1 cellular context compared by ENCODE assay signal in the genomic region with DNA sequence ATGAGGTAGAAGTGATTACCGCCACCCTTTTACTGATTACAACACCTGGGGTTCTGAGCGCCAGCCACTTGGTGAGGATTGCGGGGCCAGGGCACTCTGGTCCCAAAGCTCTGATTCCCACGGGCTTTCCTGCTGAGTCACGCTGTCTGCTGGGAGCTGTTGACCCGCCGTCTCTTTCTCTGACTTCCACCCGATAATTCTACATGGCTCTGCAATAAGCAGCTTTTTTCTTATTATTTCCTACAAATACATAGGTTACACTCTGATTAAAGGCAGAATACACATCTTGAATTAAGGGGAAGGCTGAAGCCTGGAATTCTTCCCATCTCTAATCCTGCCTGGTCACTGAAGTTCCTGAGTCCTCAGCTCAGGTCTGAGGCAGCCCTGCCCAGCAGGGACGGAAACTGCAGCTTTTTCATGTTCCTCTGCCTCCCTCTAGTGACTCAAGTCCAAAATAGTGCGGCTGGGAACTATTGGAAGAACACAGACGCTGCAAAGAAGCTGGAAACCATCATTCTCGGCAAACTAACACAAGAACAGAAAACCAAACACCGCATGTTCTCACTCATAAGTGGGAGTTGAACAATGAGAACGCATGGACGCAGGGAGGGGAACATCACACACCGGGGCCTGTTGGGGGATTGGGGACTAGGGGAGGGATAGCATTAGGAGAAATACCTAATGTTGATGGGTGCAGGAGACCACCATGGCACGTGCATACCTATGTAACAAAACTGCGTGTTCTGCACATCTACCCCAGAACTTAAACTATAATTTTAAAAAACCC.
A peak's percentile ranks its signal among the peaks of the same experiment; 100 is the strongest.
TF ChIP-seq lines count a peak whose summit lies in the region.

No MANE protein-coding gene starts in this region.

TF ChIP-seq in HepG2, 621 proteins besides CTCF, POLR2A, EP300 and RAD21 (continued from another document):
- TF ChIP-seq FIP1L1 (IDR thresholded peaks at IDR 0.05; ENCODE audit: borderline replicate concordance, insufficient read depth, low read depth, low read length) = no peak
- no peak for TF ChIP-seq RARA (CRISPR knock-in tag; IDR thresholded peaks at IDR 0.05)
- TF ChIP-seq NRL (CRISPR knock-in tag; IDR thresholded peaks at IDR 0.05; ENCODE audit: borderline replicate concordance) = no peak
- TF ChIP-seq AGO1 (IDR thresholded peaks at IDR 0.05; ENCODE audit: low read depth, low read length, poor library complexity, severe bottlenecking) = no peak
- TF ChIP-seq, protein P1, sequence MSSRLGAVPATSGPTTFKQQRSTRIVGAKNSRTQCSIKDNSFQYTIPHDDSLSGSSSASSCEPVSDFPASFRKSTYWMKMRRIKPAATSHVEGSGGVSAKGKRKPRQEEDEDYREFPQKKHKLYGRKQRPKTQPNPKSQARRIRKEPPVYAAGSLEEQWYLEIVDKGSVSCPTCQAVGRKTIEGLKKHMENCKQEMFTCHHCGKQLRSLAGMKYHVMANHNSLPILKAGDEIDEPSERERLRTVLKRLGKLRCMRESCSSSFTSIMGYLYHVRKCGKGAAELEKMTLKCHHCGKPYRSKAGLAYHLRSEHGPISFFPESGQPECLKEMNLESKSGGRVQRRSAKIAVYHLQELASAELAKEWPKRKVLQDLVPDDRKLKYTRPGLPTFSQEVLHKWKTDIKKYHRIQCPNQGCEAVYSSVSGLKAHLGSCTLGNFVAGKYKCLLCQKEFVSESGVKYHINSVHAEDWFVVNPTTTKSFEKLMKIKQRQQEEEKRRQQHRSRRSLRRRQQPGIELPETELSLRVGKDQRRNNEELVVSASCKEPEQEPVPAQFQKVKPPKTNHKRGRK (CRISPR knock-in tag; IDR thresholded peaks at IDR 0.05) = no peak
- peak; percentile 20; the same call in 1 of the 2 replicates for TF ChIP-seq ZNF331 (CRISPR knock-in tag; IDR thresholded peaks at IDR 0.05)
- no peak for TF ChIP-seq ATM (IDR thresholded peaks at IDR 0.05; ENCODE audit: borderline replicate concordance)
- peak; percentile 61; the same call in 1 of the 2 replicates for TF ChIP-seq PHF21A (CRISPR knock-in tag; IDR thresholded peaks at IDR 0.05)
- TF ChIP-seq ZNF772 (CRISPR knock-in tag; IDR thresholded peaks at IDR 0.05) = no peak
- TF ChIP-seq TFAP4 (IDR thresholded peaks at IDR 0.05; ENCODE audit: borderline replicate concordance, low read depth) = no peak
- TF ChIP-seq ZNF468 (CRISPR knock-in tag; IDR thresholded peaks at IDR 0.05) = no peak
- TF ChIP-seq MTA1 (CRISPR knock-in tag; IDR thresholded peaks at IDR 0.05; ENCODE audit: borderline replicate concordance) = no peak
- TF ChIP-seq ZFP36 (IDR thresholded peaks at IDR 0.05; ENCODE audit: borderline replicate concordance, low read depth, low read length, partially characterized antibody) = no peak
- TF ChIP-seq BCL6 (CRISPR knock-in tag; IDR thresholded peaks at IDR 0.05) = 0 out of 2 replicates have a peak, but pooled peaks have one; percentile 5
- TF ChIP-seq ZNF30 (CRISPR knock-in tag; IDR thresholded peaks at IDR 0.05) = no peak
- TF ChIP-seq ZNF615 (CRISPR knock-in tag; IDR thresholded peaks at IDR 0.05; ENCODE audit: borderline replicate concordance) = no peak
- TF ChIP-seq NFE2L2 (IDR thresholded peaks at IDR 0.05; ENCODE audit: low read length) = peak; percentile 97
- peak; percentile 56; the same call in 1 of the 2 replicates for TF ChIP-seq ERF (CRISPR knock-in tag; IDR thresholded peaks at IDR 0.05)
- no peak for TF ChIP-seq SRF (IDR thresholded peaks at IDR 0.05; ENCODE audit: low read depth, low read length)
- TF ChIP-seq RNF2 (conservative IDR thresholded peaks at IDR 0.05; ENCODE audit: low read depth) = 0 out of 2 replicates have a peak, but pooled peaks have one; percentile 32
- no peak for TF ChIP-seq ZBTB21 (CRISPR knock-in tag; IDR thresholded peaks at IDR 0.05)
- TF ChIP-seq YY1 (IDR thresholded peaks at IDR 0.05; ENCODE audit: insufficient read depth, insufficient replicate concordance, low read depth, low read length) = no peak
- TF ChIP-seq NR2C2 (CRISPR knock-in tag; IDR thresholded peaks at IDR 0.05; ENCODE audit: borderline replicate concordance) = no peak
- no peak for TF ChIP-seq ZNF317 (CRISPR knock-in tag; IDR thresholded peaks at IDR 0.05)
- TF ChIP-seq, protein P2, sequence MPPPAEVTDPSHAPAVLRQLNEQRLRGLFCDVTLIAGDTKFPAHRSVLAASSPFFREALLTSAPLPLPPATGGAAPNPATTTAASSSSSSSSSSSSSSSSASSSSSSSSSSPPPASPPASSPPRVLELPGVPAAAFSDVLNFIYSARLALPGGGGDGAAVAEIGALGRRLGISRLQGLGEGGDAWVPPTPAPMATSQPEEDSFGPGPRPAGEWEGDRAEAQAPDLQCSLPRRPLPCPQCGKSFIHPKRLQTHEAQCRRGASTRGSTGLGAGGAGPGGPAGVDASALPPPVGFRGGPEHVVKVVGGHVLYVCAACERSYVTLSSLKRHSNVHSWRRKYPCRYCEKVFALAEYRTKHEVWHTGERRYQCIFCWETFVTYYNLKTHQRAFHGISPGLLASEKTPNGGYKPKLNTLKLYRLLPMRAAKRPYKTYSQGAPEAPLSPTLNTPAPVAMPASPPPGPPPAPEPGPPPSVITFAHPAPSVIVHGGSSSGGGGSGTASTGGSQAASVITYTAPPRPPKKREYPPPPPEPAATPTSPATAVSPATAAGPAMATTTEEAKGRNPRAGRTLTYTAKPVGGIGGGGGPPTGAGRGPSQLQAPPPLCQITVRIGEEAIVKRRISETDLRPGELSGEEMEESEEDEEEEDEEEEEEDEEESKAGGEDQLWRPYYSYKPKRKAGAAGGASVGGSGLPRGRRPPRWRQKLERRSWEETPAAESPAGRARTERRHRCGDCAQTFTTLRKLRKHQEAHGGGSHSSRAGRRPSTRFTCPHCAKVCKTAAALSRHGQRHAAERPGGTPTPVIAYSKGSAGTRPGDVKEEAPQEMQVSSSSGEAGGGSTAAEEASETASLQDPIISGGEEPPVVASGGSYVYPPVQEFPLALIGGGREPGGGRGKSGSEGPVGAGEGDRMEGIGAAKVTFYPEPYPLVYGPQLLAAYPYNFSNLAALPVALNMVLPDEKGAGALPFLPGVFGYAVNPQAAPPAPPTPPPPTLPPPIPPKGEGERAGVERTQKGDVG (CRISPR knock-in tag; IDR thresholded peaks at IDR 0.05; ENCODE audit: borderline replicate concordance) = no peak
- TF ChIP-seq MAFG (CRISPR knock-in tag; IDR thresholded peaks at IDR 0.05) = peak; percentile 92
- TF ChIP-seq, protein P3, sequence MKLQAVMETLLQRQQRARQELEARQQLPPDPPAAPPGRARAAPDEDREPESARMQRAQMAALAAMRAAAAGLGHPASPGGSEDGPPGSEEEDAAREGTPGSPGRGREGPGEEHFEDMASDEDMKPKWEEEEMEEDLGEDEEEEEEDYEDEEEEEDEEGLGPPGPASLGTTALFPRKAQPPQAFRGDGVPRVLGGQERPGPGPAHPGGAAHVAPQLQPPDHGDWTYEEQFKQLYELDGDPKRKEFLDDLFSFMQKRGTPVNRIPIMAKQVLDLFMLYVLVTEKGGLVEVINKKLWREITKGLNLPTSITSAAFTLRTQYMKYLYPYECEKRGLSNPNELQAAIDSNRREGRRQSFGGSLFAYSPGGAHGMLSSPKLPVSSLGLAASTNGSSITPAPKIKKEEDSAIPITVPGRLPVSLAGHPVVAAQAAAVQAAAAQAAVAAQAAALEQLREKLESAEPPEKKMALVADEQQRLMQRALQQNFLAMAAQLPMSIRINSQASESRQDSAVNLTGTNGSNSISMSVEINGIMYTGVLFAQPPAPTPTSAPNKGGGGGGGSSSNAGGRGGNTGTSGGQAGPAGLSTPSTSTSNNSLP (IDR thresholded peaks at IDR 0.05; ENCODE audit: low read depth, low read length) = peak; percentile 47; the same call in 1 of the 2 replicates
- TF ChIP-seq ZNF530 (CRISPR knock-in tag; IDR thresholded peaks at IDR 0.05; ENCODE audit: low read depth) = no peak
- TF ChIP-seq ASH2L (IDR thresholded peaks at IDR 0.05; ENCODE audit: insufficient read length, low read depth, low read length) = peak; percentile 39
- TF ChIP-seq BHLHE40 (IDR thresholded peaks at IDR 0.05; ENCODE audit: low read length) = no peak
- TF ChIP-seq FOXJ3 (CRISPR knock-in tag; IDR thresholded peaks at IDR 0.05; ENCODE audit: borderline replicate concordance) = no peak
- TF ChIP-seq SIN3A (IDR thresholded peaks at IDR 0.05; ENCODE audit: borderline replicate concordance, low read depth, low read length) = no peak
